ENCODE assay signal across 1 cellular context in genomic region chr6:41167173-41167963, GRCh38.
TF ChIP-seq lines count a peak whose summit lies in the region.

No MANE protein-coding gene starts in this region.

TF ChIP-seq in GM12878, 131 proteins besides CTCF, POLR2A, EP300 and RAD21:
- TF ChIP-seq MYC (IDR thresholded peaks at IDR 0.05; ENCODE audit: insufficient read depth, insufficient read length, insufficient replicate concordance, low read length, severe bottlenecking): no peak
- TF ChIP-seq, protein P1, sequence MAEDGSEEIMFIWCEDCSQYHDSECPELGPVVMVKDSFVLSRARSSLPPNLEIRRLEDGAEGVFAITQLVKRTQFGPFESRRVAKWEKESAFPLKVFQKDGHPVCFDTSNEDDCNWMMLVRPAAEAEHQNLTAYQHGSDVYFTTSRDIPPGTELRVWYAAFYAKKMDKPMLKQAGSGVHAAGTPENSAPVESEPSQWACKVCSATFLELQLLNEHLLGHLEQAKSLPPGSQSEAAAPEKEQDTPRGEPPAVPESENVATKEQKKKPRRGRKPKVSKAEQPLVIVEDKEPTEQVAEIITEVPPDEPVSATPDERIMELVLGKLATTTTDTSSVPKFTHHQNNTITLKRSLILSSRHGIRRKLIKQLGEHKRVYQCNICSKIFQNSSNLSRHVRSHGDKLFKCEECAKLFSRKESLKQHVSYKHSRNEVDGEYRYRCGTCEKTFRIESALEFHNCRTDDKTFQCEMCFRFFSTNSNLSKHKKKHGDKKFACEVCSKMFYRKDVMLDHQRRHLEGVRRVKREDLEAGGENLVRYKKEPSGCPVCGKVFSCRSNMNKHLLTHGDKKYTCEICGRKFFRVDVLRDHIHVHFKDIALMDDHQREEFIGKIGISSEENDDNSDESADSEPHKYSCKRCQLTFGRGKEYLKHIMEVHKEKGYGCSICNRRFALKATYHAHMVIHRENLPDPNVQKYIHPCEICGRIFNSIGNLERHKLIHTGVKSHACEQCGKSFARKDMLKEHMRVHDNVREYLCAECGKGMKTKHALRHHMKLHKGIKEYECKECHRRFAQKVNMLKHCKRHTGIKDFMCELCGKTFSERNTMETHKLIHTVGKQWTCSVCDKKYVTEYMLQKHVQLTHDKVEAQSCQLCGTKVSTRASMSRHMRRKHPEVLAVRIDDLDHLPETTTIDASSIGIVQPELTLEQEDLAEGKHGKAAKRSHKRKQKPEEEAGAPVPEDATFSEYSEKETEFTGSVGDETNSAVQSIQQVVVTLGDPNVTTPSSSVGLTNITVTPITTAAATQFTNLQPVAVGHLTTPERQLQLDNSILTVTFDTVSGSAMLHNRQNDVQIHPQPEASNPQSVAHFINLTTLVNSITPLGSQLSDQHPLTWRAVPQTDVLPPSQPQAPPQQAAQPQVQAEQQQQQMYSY (CRISPR knock-in tag; IDR thresholded peaks at IDR 0.05): no peak
- peak; percentile 87 for TF ChIP-seq REST (IDR thresholded peaks at IDR 0.05; ENCODE audit: low read depth, low read length)
